ENCODE assay signal across 1 cellular context in genomic region chr1:113938192-113938591, GRCh38.
TF ChIP-seq lines count a peak whose summit lies in the region.

No MANE protein-coding gene starts in this region.

TF ChIP-seq in HEK293T, 16 proteins besides CTCF, POLR2A, EP300 and RAD21:
- no peak for TF ChIP-seq BHLHE40 (IDR thresholded peaks at IDR 0.05; ENCODE audit: borderline replicate concordance)
- TF ChIP-seq SUZ12 (IDR thresholded peaks at IDR 0.05): no peak
- no peak for TF ChIP-seq CTBP1 (IDR thresholded peaks at IDR 0.05; ENCODE audit: borderline replicate concordance)
- no peak for TF ChIP-seq FOXM1 (IDR thresholded peaks at IDR 0.05; ENCODE audit: borderline replicate concordance)
- no peak for TF ChIP-seq ELF4 (IDR thresholded peaks at IDR 0.05)
- no peak for TF ChIP-seq L3MBTL2 (conservative IDR thresholded peaks at IDR 0.05)
- TF ChIP-seq ARNT (IDR thresholded peaks at IDR 0.05): no peak
- no peak for TF ChIP-seq NFRKB (IDR thresholded peaks at IDR 0.05)
- no peak for TF ChIP-seq TARDBP (IDR thresholded peaks at IDR 0.05)
- no peak for TF ChIP-seq FOXA1 (IDR thresholded peaks at IDR 0.05)
